9 cellular contexts compared by ENCODE assay signal in the genomic region with DNA sequence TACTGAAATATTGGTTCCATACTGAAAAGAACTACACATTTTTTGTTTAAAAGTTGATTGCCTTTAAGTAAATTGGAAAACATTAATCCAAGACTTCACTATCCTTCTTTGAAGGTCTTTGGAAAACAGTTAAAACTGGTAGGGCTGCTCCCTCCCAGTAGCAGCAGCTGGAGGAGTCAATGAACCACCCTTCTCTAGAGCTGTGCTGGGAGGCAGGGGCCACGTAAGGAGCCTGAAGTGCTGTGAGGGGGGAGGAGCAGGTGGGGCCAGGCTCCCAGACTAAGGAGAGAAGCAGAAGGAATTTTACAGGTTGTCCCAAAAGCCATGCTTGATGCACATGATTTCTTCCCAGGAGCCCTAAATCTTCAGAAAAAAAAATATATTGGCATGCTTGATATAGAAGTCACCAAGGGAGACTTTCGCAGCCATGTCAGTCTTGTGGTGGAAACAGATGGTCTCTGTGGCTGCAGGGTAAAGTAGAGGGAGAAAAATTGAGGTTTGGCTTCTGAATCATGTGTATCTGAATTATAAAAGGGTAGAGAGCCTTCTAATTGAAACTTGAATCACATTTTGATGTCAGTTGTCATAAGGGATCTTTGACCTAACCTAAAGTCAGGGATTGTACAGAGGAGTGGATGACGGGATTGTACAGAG.
"Had no signal": no experiment of that assay in that cellular context is flagged by ENCODE, and none has a peak within 500 bp of the region (broad histone marks: within the 10 kb centered on the region; RNA-seq: fewer than 3 reads in every experiment).

No MANE protein-coding gene starts in this region.

- DNase-seq: H7, HFFc6, KBM-7 had no signal

- H2AFZ ChIP-seq: GM23338 had no signal

- H3K27me3 Mint-ChIP-seq: IgD-negative memory B cell had no signal

- H3K36me3 ChIP-seq: HAP-1 had no signal

- H3K4me1 ChIP-seq: HAP-1 had no signal

- H3K4me1 Mint-ChIP-seq: GM23338, IgD-negative memory B cell had no signal

- H3K27ac Mint-ChIP-seq: GM23338, HFFc6, IgD-negative memory B cell had no signal

- H3K27ac ChIP-seq: HL-60 had no signal

- FAIRE-seq: HepG2 had no signal

- H3K4me3 ChIP-seq: GM23338, HAP-1 had no signal

- H3K4me3 Mint-ChIP-seq: GM23338, HFFc6, IgD-negative memory B cell had no signal

- ATAC-seq: GM23338, HCT116, HepG2 had no signal

- H3K36me3 Mint-ChIP-seq: IgD-negative memory B cell had no signal

- H3K9me3 ChIP-seq: HAP-1 had no signal

- H3K4me2 ChIP-seq: GM23338 had no signal
